Comparison of ENCODE assay signal across 9 cellular contexts in the genomic region with DNA sequence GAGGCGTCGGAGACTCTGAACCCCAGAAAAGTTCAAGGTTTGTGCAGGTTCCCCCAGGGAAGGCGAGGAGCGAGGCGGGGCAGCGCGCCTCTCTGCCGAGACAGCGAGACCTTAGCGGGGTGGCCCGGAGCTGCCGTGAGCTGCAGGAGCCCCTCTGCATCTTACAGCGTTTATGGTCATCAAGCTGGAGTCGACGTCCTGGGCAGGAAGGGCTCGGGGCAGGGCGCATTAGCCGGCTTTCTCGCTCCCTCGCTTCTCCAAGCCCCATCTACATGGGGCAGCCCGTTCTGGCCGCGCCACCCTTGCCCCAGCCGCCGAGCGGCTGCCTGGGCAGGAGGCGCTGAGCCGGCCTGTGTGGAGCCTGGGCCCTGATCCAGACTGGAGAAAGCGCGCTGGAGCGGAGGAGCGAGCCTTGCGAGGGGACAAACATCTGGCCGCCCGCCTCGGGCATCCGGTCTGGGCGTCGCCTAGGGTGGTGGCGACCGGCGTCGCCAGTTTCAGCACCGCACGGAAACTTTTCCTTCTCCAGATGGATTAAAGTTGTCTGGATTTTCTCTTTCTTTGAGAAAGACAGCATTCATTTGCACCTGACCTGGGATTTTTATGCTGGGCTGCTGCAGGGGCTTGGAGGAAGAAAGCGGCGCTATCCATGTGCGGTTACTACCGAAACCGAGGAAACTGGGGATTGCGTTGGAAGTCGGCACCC. TPM values are rescaled to one million over a fixed set of nuclear protein-coding genes. Genes with fewer than 3 reads are reported as not detected.
A peak's percentile ranks its signal among the peaks of the same experiment; 100 is the strongest.
DNase-seq lines count a peak whose midpoint lies in the region; ATAC-seq and TF ChIP-seq lines count a peak whose summit lies in the region.
"Had no signal": no experiment of that assay in that cellular context is flagged by ENCODE, and none has a peak within 500 bp of the region (broad histone marks: within the 10 kb centered on the region; RNA-seq: fewer than 3 reads in every experiment).

No MANE protein-coding gene starts in this region.

- H3K4me2 ChIP-seq in parathyroid adenoma (ENCODE audit: low read length) = peak overlapping the region; percentile 76

- no peak for ATAC-seq in HG02759 (IDR thresholded peaks at IDR 0.05; ENCODE audit: unreplicated experiment)

- H3K36me3 ChIP-seq in parathyroid adenoma (ENCODE audit: control insufficient read depth, insufficient read depth, low read length) = no peaks in the 10 kb centered on the region

- H2AFZ ChIP-seq in parathyroid adenoma = peak overlapping the region; percentile 73

- H3K79me2 ChIP-seq in parathyroid adenoma = no peaks in the 10 kb centered on the region

- H3K9ac ChIP-seq in parathyroid adenoma = no peak overlapping the region

- H3K27ac ChIP-seq in parathyroid adenoma = no peak overlapping the region

- H3K4me3 ChIP-seq in foreskin fibroblast (ENCODE audit: low read depth in 1 of 2, low read length in 2 of 2) (no peak overlapping the region), parathyroid adenoma (ENCODE audit: low read depth, low read length) (peak overlapping the region; percentile 60)

- peaks cover 10% of the 10 kb centered on the region for H3K4me1 ChIP-seq in parathyroid adenoma

- no peaks in the 10 kb centered on the region for H3K9me3 ChIP-seq in parathyroid adenoma (ENCODE audit: control insufficient read depth, low read length)

- peak; percentile 71 for DNase-seq in GM03348 (ENCODE audit: low spot score)
- DNase-seq in RPMI7951 (ENCODE audit: low read depth) = peak; percentile 35
- DNase-seq in foreskin fibroblast = peak; percentile 16 to 43
- DNase-seq in ureter (ENCODE audit: low spot score) = no peak
- DNase-seq in DMS153 treated with DMSO at 0.1 percent for 48 hours (lab: John Stamatoyannopoulos, UW; ENCODE audit: unreplicated experiment) = no peak
- DNase-seq in germinal center (ENCODE audit: low spot score) = no peak

- TF ChIP-seq CTCF in foreskin fibroblast (IDR thresholded peaks at IDR 0.05; ENCODE audit: low read depth, low read length) = no peak
- no peak for TF ChIP-seq CTCF in parathyroid adenoma (IDR thresholded peaks at IDR 0.05)

- H3K27me3 ChIP-seq in parathyroid adenoma (ENCODE audit: control insufficient read depth, insufficient read depth, low read length) = peaks cover 14% of the 10 kb centered on the region

RNA-seq across cellular contexts. Expression of gene TMEM132E, which starts 0.8 kb away (rescaled TPM):
- not detected in 2 replicates for total RNA-seq in RPMI7951 (2014; rRNA removed; shearing (Covaris generic))
- total RNA-seq in ureter = 0.26 TPM
- total RNA-seq: fibroblast of lung had no signal

Comparison
In these comparisons a context has a peak if more than half of its experiments do, and no peak if none do; other contexts are left out.
1. DNase-seq: peak in GM03348 (single experiment), RPMI7951 (single experiment) and foreskin fibroblast (2 of 2); none in ureter (single experiment), DMS153 treated with DMSO at 0.1 percent for 48 hours (single experiment) and germinal center (single experiment).